Comparison of ENCODE assay signal across 26 cellular contexts in genomic region chr12:93608313-93608712, GRCh38.
"Had no signal": no experiment of that assay in that cellular context is flagged by ENCODE, and none has a peak within 500 bp of the region (broad histone marks: within the 10 kb centered on the region; RNA-seq: fewer than 3 reads in every experiment).

No MANE protein-coding gene starts in this region.

- H3K27me3 ChIP-seq: ovary, right atrium auricular region, right lobe of liver, stomach, testis, thyroid gland, transverse colon, upper lobe of left lung, vagina had no signal

- H3K4me1 ChIP-seq: right lobe of liver, transverse colon had no signal

- H3K27ac Mint-ChIP-seq: immature natural killer cell; naive thymus-derived CD4-positive, alpha-beta T cell; natural killer cell treated with Interleukin-12 subunit alpha and Interleukin-12 subunit beta and Interleukin-15 and Interleukin-18, amount 100 ng/mL, for 72 hours; progenitor cell of endocrine pancreas; stimulated activated memory B cell treated with anti-CD40 and anti-IgM and Interleukin-4, amounts not matched to agents 10 μg/mL and 1 μg/mL and 100 μg/mL, for 72 hours had no signal

- DNase-seq: immature natural killer cell; islet precursor cell; left ventricle myocardium inferior; mesendoderm; midbrain; mucosa of descending colon; naive thymus-derived CD4-positive, alpha-beta T cell; ovary; right lobe of liver; stimulated activated CD4-positive, alpha-beta T cell treated with anti-CD3 and anti-CD28 coated beads, Interleukin-1b, Interleukin-23, amount 100 ng/mL, for 48 hours; stimulated activated CD4-positive, alpha-beta T cell treated with anti-CD3 and anti-CD28 coated beads, Interleukin-2, amount 100 ng/mL, for 48 hours; stimulated activated CD4-positive, alpha-beta T cell treated with anti-CD3 and anti-CD28 coated beads, Interleukin-4, amount 100 ng/mL, for 4 hours; stimulated activated CD8-positive, alpha-beta memory T cell treated with anti-CD3 and anti-CD28 coated beads, Interleukin-4, amount 100 ng/mL, for 48 hours; stimulated activated naive CD4-positive, alpha-beta T cell treated with Interleukin-2 at 50 U/mL for 16 hours; stomach; testis; thyroid gland; transverse colon; upper lobe of left lung had no signal

- ATAC-seq: mucosa of descending colon; naive thymus-derived CD4-positive, alpha-beta T cell; natural killer cell treated with Interleukin-12 subunit alpha and Interleukin-12 subunit beta and Interleukin-15 and Interleukin-18, amount 100 ng/mL, for 72 hours; right lobe of liver; stimulated activated memory B cell treated with anti-CD40 and anti-IgM and Interleukin-4, amounts not matched to agents 10 μg/mL and 1 μg/mL and 100 μg/mL, for 72 hours had no signal

- H3K4me3 Mint-ChIP-seq: immature natural killer cell; naive thymus-derived CD4-positive, alpha-beta T cell; natural killer cell treated with Interleukin-12 subunit alpha and Interleukin-12 subunit beta and Interleukin-15 and Interleukin-18, amount 100 ng/mL, for 72 hours; stimulated activated memory B cell treated with anti-CD40 and anti-IgM and Interleukin-4, amounts not matched to agents 10 μg/mL and 1 μg/mL and 100 μg/mL, for 72 hours had no signal

- H3K36me3 ChIP-seq: left ventricle myocardium inferior, ovary, right atrium auricular region, right lobe of liver, stomach, thyroid gland, transverse colon, upper lobe of left lung, vagina had no signal

- H3K9me3 ChIP-seq: left ventricle myocardium inferior, mucosa of descending colon, ovary, right atrium auricular region, right lobe of liver, stomach, testis, thyroid gland, transverse colon, upper lobe of left lung, vagina had no signal

- H3K4me3 ChIP-seq: left ventricle myocardium inferior, lung, mucosa of descending colon, ovary, right atrium auricular region, right lobe of liver, smooth muscle cell, stomach, testis, thyroid gland, transverse colon, upper lobe of left lung, vagina had no signal

- H3K9me3 Mint-ChIP-seq: natural killer cell treated with Interleukin-12 subunit alpha and Interleukin-12 subunit beta and Interleukin-15 and Interleukin-18, amount 100 ng/mL, for 72 hours; stimulated activated memory B cell treated with anti-CD40 and anti-IgM and Interleukin-4, amounts not matched to agents 10 μg/mL and 1 μg/mL and 100 μg/mL, for 72 hours had no signal

- H3K4me2 ChIP-seq: smooth muscle cell had no signal

- H3K36me3 Mint-ChIP-seq: naive thymus-derived CD4-positive, alpha-beta T cell; natural killer cell treated with Interleukin-12 subunit alpha and Interleukin-12 subunit beta and Interleukin-15 and Interleukin-18, amount 100 ng/mL, for 72 hours; stimulated activated memory B cell treated with anti-CD40 and anti-IgM and Interleukin-4, amounts not matched to agents 10 μg/mL and 1 μg/mL and 100 μg/mL, for 72 hours had no signal

- H3K27ac ChIP-seq: left ventricle myocardium inferior, ovary, right atrium auricular region, right lobe of liver, stomach, testis, thyroid gland, transverse colon, upper lobe of left lung, vagina had no signal

- H3K4me1 Mint-ChIP-seq: immature natural killer cell; stimulated activated memory B cell treated with anti-CD40 and anti-IgM and Interleukin-4, amounts not matched to agents 10 μg/mL and 1 μg/mL and 100 μg/mL, for 72 hours had no signal
